1 cellular context compared by ENCODE assay signal in the genomic region with DNA sequence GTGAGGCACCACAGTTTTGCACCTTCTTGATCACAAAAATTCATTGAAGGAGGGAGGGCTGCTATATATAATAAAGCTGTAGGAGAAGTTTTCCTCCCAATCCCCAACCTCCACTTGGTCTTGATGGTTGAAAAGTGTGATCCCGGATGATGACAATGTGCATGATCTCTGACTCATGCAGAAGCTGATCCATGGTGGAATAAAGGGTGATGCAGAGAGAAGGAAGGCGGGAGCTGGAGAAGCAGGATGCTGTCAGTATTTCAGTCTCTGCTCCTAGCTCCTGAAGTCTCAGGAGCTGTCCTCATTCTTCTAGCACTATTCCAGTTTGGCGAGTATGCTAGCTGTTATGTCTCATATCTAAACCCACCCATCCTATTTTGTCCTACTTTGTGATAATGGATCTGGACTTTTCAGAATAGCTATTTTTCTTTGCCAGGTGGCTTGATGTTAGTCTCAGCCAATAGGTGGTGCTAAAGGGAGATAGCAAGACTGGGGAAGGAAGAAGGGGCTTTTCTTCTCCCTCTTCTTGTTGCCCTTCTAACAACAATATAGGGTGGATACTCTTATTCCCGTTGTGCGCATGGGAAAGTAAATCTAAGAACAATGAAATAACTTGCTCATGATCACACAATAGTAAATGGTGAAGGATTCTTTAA.
TF ChIP-seq lines count a peak whose summit lies in the region.

No MANE protein-coding gene starts in this region.

TF ChIP-seq in K562, 482 proteins besides CTCF, POLR2A, EP300 and RAD21 (continued from another document):
- TF ChIP-seq ZNF766 (CRISPR knock-in tag; conservative IDR thresholded peaks at IDR 0.05) (no peak), ZNF347 (CRISPR knock-in tag; IDR thresholded peaks at IDR 0.05; ENCODE audit: low read depth) (no peak), NCOA4 (IDR thresholded peaks at IDR 0.05; ENCODE audit: partially characterized antibody) (no peak), ZSCAN29 (IDR thresholded peaks at IDR 0.05) (no peak), TRIM28 (IDR thresholded peaks at IDR 0.05) (no peak), RBM17 (IDR thresholded peaks at IDR 0.05; ENCODE audit: borderline replicate concordance, low read depth, low read length) (no peak), TEAD4 (IDR thresholded peaks at IDR 0.05; ENCODE audit: low read length) (no peak), TEAD4 (CRISPR knock-in tag; IDR thresholded peaks at IDR 0.05; ENCODE audit: borderline replicate concordance) (no peak), NR2C2 (CRISPR knock-in tag; IDR thresholded peaks at IDR 0.05) (no peak), NR2C2 (tag; IDR thresholded peaks at IDR 0.05) (no peak)
- TF ChIP-seq, protein P1, sequence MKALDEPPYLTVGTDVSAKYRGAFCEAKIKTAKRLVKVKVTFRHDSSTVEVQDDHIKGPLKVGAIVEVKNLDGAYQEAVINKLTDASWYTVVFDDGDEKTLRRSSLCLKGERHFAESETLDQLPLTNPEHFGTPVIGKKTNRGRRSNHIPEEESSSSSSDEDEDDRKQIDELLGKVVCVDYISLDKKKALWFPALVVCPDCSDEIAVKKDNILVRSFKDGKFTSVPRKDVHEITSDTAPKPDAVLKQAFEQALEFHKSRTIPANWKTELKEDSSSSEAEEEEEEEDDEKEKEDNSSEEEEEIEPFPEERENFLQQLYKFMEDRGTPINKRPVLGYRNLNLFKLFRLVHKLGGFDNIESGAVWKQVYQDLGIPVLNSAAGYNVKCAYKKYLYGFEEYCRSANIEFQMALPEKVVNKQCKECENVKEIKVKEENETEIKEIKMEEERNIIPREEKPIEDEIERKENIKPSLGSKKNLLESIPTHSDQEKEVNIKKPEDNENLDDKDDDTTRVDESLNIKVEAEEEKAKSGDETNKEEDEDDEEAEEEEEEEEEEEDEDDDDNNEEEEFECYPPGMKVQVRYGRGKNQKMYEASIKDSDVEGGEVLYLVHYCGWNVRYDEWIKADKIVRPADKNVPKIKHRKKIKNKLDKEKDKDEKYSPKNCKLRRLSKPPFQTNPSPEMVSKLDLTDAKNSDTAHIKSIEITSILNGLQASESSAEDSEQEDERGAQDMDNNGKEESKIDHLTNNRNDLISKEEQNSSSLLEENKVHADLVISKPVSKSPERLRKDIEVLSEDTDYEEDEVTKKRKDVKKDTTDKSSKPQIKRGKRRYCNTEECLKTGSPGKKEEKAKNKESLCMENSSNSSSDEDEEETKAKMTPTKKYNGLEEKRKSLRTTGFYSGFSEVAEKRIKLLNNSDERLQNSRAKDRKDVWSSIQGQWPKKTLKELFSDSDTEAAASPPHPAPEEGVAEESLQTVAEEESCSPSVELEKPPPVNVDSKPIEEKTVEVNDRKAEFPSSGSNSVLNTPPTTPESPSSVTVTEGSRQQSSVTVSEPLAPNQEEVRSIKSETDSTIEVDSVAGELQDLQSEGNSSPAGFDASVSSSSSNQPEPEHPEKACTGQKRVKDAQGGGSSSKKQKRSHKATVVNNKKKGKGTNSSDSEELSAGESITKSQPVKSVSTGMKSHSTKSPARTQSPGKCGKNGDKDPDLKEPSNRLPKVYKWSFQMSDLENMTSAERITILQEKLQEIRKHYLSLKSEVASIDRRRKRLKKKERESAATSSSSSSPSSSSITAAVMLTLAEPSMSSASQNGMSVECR (CRISPR knock-in tag; IDR thresholded peaks at IDR 0.05), result no peak
- TF ChIP-seq, protein P2, sequence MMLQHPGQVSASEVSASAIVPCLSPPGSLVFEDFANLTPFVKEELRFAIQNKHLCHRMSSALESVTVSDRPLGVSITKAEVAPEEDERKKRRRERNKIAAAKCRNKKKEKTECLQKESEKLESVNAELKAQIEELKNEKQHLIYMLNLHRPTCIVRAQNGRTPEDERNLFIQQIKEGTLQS (IDR thresholded peaks at IDR 0.05), result no peak
- TF ChIP-seq, protein P2 (CRISPR knock-in tag; conservative IDR thresholded peaks at IDR 0.05), result no peak
TF ChIP-seq in K562: peak in this region for 0.
